ENCODE assay signal across 1 cellular context in the genomic region with DNA sequence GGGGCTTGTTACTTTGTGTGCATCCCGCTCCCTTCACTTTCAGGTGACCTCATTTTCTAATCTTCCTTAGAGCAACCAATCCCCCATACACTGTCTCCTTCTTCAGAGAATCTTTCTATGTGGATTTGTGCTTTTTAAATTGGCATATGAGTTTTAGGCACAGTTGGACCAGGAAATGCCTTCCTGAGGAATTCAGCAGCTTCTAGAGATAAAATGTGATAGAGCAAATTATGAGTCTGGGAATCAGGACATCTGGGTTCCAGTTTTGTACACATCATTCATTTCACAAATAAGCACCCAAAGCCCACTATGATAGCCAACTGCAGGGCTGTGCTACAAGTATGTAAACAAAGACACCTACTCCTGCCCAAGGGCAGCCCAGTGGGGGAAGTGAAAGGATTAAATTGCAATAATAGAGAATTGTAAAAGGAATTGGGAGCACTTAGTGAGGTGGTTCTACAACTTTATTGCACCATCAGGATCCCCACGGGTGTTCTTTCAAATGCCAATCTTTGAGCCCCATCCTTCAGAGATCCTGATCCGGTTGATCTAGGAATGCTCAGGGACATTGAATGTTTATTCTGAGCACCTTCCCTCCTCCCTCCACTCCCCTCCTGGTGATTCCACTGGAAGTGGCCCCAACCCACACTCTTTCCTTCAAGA.
TF ChIP-seq lines count a peak whose summit lies in the region.

No MANE protein-coding gene starts in this region.

TF ChIP-seq in SK-N-SH, 30 proteins besides CTCF, POLR2A, EP300 and RAD21 (continued from another document):
- TF ChIP-seq, protein P1, sequence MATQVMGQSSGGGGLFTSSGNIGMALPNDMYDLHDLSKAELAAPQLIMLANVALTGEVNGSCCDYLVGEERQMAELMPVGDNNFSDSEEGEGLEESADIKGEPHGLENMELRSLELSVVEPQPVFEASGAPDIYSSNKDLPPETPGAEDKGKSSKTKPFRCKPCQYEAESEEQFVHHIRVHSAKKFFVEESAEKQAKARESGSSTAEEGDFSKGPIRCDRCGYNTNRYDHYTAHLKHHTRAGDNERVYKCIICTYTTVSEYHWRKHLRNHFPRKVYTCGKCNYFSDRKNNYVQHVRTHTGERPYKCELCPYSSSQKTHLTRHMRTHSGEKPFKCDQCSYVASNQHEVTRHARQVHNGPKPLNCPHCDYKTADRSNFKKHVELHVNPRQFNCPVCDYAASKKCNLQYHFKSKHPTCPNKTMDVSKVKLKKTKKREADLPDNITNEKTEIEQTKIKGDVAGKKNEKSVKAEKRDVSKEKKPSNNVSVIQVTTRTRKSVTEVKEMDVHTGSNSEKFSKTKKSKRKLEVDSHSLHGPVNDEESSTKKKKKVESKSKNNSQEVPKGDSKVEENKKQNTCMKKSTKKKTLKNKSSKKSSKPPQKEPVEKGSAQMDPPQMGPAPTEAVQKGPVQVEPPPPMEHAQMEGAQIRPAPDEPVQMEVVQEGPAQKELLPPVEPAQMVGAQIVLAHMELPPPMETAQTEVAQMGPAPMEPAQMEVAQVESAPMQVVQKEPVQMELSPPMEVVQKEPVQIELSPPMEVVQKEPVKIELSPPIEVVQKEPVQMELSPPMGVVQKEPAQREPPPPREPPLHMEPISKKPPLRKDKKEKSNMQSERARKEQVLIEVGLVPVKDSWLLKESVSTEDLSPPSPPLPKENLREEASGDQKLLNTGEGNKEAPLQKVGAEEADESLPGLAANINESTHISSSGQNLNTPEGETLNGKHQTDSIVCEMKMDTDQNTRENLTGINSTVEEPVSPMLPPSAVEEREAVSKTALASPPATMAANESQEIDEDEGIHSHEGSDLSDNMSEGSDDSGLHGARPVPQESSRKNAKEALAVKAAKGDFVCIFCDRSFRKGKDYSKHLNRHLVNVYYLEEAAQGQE (IDR thresholded peaks at IDR 0.05; ENCODE audit: low read depth, low read length), result no peak
- TF ChIP-seq SMC3 (IDR thresholded peaks at IDR 0.05; ENCODE audit: low read depth, low read length), result no peak
- TF ChIP-seq RFX5 (IDR thresholded peaks at IDR 0.05; ENCODE audit: low read length), result no peak
- no peak for TF ChIP-seq GABPA (IDR thresholded peaks at IDR 0.05; ENCODE audit: low read depth)
- TF ChIP-seq TAF1 (IDR thresholded peaks at IDR 0.05; ENCODE audit: borderline replicate concordance, low read depth, low read length), result no peak
- no peak; the same call in 1 of the 2 replicates for TF ChIP-seq FOSL2 (IDR thresholded peaks at IDR 0.05; ENCODE audit: borderline replicate concordance, low read depth)
- no peak for TF ChIP-seq NRF1 (IDR thresholded peaks at IDR 0.05; ENCODE audit: low read depth, low read length)
- TF ChIP-seq TCF12 (IDR thresholded peaks at IDR 0.05), result no peak; the same call in 1 of the 2 replicates
- TF ChIP-seq EZH2phosphoT487 (IDR thresholded peaks at IDR 0.05; ENCODE audit: borderline replicate concordance, low read depth), result no peak
